ENCODE assay signal across 27 cellular contexts in genomic region chr1:18652791-18653190, GRCh38. TPM values are rescaled to one million over a fixed set of nuclear protein-coding genes. Genes with fewer than 3 reads are reported as not detected.
"Had no signal": no experiment of that assay in that cellular context is flagged by ENCODE, and none has a peak within 500 bp of the region (broad histone marks: within the 10 kb centered on the region; RNA-seq: fewer than 3 reads in every experiment).

No MANE protein-coding gene starts in this region.

- H3K9me3 ChIP-seq: prostate gland, right atrium auricular region, stomach had no signal

- H3K36me3 Mint-ChIP-seq: memory B cell; natural killer cell treated with Interleukin-12 subunit alpha and Interleukin-12 subunit beta and Interleukin-15 and Interleukin-18, amount 100 ng/mL, for 72 hours; type B pancreatic cell had no signal

- H3K27ac ChIP-seq: prostate gland, right atrium auricular region, stomach had no signal

- H3K4me1 ChIP-seq: prostate gland, right atrium auricular region, stomach had no signal

- DNase-seq: activated CD4-positive, CD25-positive, alpha-beta regulatory T cell; activated naive CD4-positive, alpha-beta T cell treated with Interleukin-2 at 50 U/mL for 16 hours; activated naive CD8-positive, alpha-beta T cell treated with anti-CD3 and anti-CD28 coated beads, Interleukin-2, amount 50 U/mL, for 24 hours; activated T-cell treated with anti-CD3 and anti-CD28 coated beads, Interleukin-2, amount 50 U/mL, for 1 hour; anterior cingulate cortex; caudate nucleus; effector memory CD8-positive, alpha-beta T cell; foreskin fibroblast; occipital lobe; small intestine; stimulated activated CD4-positive, alpha-beta T cell treated with anti-CD3 and anti-CD28 coated beads, Interleukin-15, amount 100 ng/mL, for 24 hours; stimulated activated CD4-positive, alpha-beta T cell treated with anti-CD3 and anti-CD28 coated beads, Interleukin-4, amount 100 ng/mL, for 1 hour; stomach; T-helper 9 cell had no signal

- H3K4me3 ChIP-seq: prostate gland, right atrium auricular region, stomach had no signal

- H3K27ac Mint-ChIP-seq: activated CD4-positive, alpha-beta T cell treated with anti-CD3 and anti-CD28 coated beads, Interleukin-2, amount 10 ng/mL, durations not matched to agents 24 days and 14 days; activated CD8-positive, alpha-beta T cell treated with anti-CD3 and anti-CD28 coated beads for 36 hours; activated naive CD8-positive, alpha-beta T cell treated with anti-CD3 and anti-CD28 coated beads, Interleukin-2, amount 50 U/mL, for 24 hours; activated T-helper 2 cell treated with anti-CD3 and anti-CD28 coated beads, Interferon-gamma antibody, Interleukin-2, Interleukin-4, amounts not matched to agents 10 μg/mL and 5 μg/mL and 100 μg/mL, durations not matched to agents 14 hours and 24 hours and 36 hours; effector memory CD8-positive, alpha-beta T cell; memory B cell; natural killer cell treated with Interleukin-12 subunit alpha and Interleukin-12 subunit beta and Interleukin-15 and Interleukin-18, amount 100 ng/mL, for 72 hours; type B pancreatic cell had no signal

- H3K36me3 ChIP-seq: prostate gland, right atrium auricular region, stomach had no signal

- H3K4me3 Mint-ChIP-seq: activated CD8-positive, alpha-beta T cell treated with anti-CD3 and anti-CD28 coated beads for 36 hours; activated naive CD8-positive, alpha-beta T cell treated with anti-CD3 and anti-CD28 coated beads, Interleukin-2, amount 50 U/mL, for 24 hours; effector memory CD8-positive, alpha-beta T cell; memory B cell; natural killer cell treated with Interleukin-12 subunit alpha and Interleukin-12 subunit beta and Interleukin-15 and Interleukin-18, amount 100 ng/mL, for 72 hours; type B pancreatic cell had no signal

- ATAC-seq: activated naive CD8-positive, alpha-beta T cell treated with anti-CD3 and anti-CD28 coated beads, Interleukin-2, amount 50 U/mL, for 24 hours; effector memory CD8-positive, alpha-beta T cell; natural killer cell treated with Interleukin-12 subunit alpha and Interleukin-12 subunit beta and Interleukin-15 and Interleukin-18, amount 100 ng/mL, for 72 hours had no signal

- H3K9me3 Mint-ChIP-seq: activated CD4-positive, alpha-beta T cell treated with anti-CD3 and anti-CD28 coated beads, Interleukin-2, amount 10 ng/mL, durations not matched to agents 24 days and 14 days; activated CD8-positive, alpha-beta T cell treated with anti-CD3 and anti-CD28 coated beads for 36 hours; activated naive CD8-positive, alpha-beta T cell treated with anti-CD3 and anti-CD28 coated beads, Interleukin-2, amount 50 U/mL, for 24 hours; activated T-helper 2 cell treated with anti-CD3 and anti-CD28 coated beads, Interferon-gamma antibody, Interleukin-2, Interleukin-4, amounts not matched to agents 10 μg/mL and 5 μg/mL and 100 μg/mL, durations not matched to agents 14 hours and 24 hours and 36 hours; effector memory CD8-positive, alpha-beta T cell; memory B cell; natural killer cell treated with Interleukin-12 subunit alpha and Interleukin-12 subunit beta and Interleukin-15 and Interleukin-18, amount 100 ng/mL, for 72 hours; type B pancreatic cell had no signal

RNA-seq across cellular contexts. Expression of gene PAX7, which starts 22.1 kb away (rescaled TPM):
- total RNA-seq: activated CD4-positive, alpha-beta T cell treated with anti-CD3 and anti-CD28 coated beads, Interleukin-2, amount 10 ng/mL, durations not matched to agents 24 days and 14 days; activated CD8-positive, alpha-beta T cell treated with anti-CD3 and anti-CD28 coated beads for 36 hours; activated T-helper 2 cell treated with anti-CD3 and anti-CD28 coated beads, Interferon-gamma antibody, Interleukin-2, Interleukin-4, amounts not matched to agents 10 μg/mL and 5 μg/mL and 100 μg/mL, durations not matched to agents 14 hours and 24 hours and 36 hours; dermis microvascular lymphatic vessel endothelial cell; glomerular endothelial cell; liver; mononuclear cell; natural killer cell treated with Interleukin-12 subunit alpha and Interleukin-12 subunit beta and Interleukin-15 and Interleukin-18, amount 100 ng/mL, for 72 hours; occipital lobe; right atrium auricular region; stomach; temporal lobe had no signal
